In the genomic region with DNA sequence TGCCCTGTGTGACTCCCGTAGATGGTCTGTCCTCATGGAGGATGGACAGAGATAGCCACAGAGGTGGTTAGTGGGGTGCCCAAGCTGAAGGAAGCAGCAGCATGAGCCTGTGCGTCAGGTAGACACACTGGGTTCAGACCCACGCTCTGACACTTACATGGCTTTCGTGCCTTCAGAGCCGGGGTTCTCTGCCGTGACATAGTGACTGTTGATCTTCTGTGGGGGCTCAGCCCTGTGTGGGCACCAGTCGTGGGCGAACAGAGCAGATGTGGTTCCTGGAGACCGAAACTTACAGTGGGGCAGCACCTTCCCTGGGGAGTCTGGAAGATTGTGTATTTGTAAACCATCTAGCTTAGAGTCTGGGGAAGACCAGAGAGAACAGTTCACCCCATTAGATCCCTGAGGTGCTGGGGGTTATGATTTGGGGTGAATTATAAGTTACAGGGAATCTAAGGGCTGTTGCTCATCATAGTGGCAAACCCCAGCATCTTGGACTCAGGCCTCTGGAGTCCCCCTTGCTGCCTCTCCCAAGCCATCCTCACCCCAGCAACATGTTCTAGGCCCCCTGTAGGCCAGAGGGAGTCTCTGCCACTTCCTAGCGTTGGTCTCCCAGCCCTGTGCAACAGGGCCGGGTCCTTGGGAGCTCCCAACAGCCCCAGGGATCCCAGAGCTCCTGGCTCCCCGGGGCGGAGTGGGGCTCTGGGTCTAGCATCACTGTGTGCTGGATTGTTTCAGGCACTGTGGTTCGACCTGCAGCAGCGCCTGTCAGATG, we compare ENCODE assay signal across 17 cellular contexts. TPM values are rescaled to one million over a fixed set of nuclear protein-coding genes. Genes with fewer than 3 reads are reported as not detected.
DNase-seq lines count a peak whose midpoint lies in the region; ATAC-seq and TF ChIP-seq lines count a peak whose summit lies in the region.
"Had no signal": no experiment of that assay in that cellular context is flagged by ENCODE, and none has a peak within 500 bp of the region (broad histone marks: within the 10 kb centered on the region; RNA-seq: fewer than 3 reads in every experiment).

No MANE protein-coding gene starts in this region.

- no peak overlapping the region for H3K9ac ChIP-seq in DND-41 (ENCODE audit: low read depth, low read length)
- no peak overlapping the region for H3K9ac ChIP-seq in parathyroid adenoma

- H3K27ac ChIP-seq in DND-41 (ENCODE audit: low read length) = no peak overlapping the region
- no peak overlapping the region for H3K27ac ChIP-seq in HEK293 (ENCODE audit: extremely low read depth, low read depth, low read length)
- no peak overlapping the region for H3K27ac ChIP-seq in brain microvascular endothelial cell
- H3K27ac ChIP-seq in parathyroid adenoma = peak overlapping the region; percentile 84
- H3K27ac ChIP-seq: colonic mucosa, pancreas, SJSA1 had no signal

- DNase-seq in DND-41 (no peak), brain microvascular endothelial cell (no peak), NCI-H187 (lab: John Stamatoyannopoulos, UW) (no peak)
- DNase-seq: activated CD4-positive, alpha-beta T cell treated with anti-CD3 and anti-CD28 coated beads for 36 hours; activated naive CD4-positive, alpha-beta T cell treated with anti-CD3 and anti-CD28 coated beads for 36 hours; foreskin melanocyte; NCI-H524 treated with DMSO at 0.1 percent for 48 hours; stimulated activated CD4-positive, alpha-beta T cell treated with anti-CD3 and anti-CD28 coated beads, Interleukin-2, amount 100 ng/mL, for 48 hours had no signal

- in situ Hi-C loops in brain microvascular endothelial cell (cut with HindIII; ENCODE audit: low pct_ligation_motif_present, low sequenced_read_pairs) = no loop called here

- H3K9me3 ChIP-seq in DND-41 (ENCODE audit: insufficient read depth, low read length, severe bottlenecking) = no peaks in the 10 kb centered on the region
- no peaks in the 10 kb centered on the region for H3K9me3 ChIP-seq in HEK293 (ENCODE audit: control insufficient read depth, insufficient read depth, low read depth, low read length)
- no peaks in the 10 kb centered on the region for H3K9me3 ChIP-seq in parathyroid adenoma (ENCODE audit: control insufficient read depth, low read length)
- H3K9me3 ChIP-seq: colonic mucosa, pancreas, SJSA1 had no signal

- ATAC-seq in DND-41 (ENCODE audit: insufficient read depth, low read depth) (no peak), HG02759 (IDR thresholded peaks at IDR 0.05; ENCODE audit: unreplicated experiment) (no peak), esophagus mucosa (no peak)
- ATAC-seq: activated CD4-positive, alpha-beta T cell treated with anti-CD3 and anti-CD28 coated beads for 36 hours had no signal

- H3K36me3 ChIP-seq in DND-41 (ENCODE audit: insufficient read depth, low read length) (no peaks in the 10 kb centered on the region), HEK293 (ENCODE audit: control insufficient read depth in 2 of 2, insufficient read depth in 1 of 2, low read length in 2 of 2) (no peaks in the 10 kb centered on the region), brain microvascular endothelial cell (replicated peaks) (no peaks in the 10 kb centered on the region), parathyroid adenoma (ENCODE audit: control insufficient read depth, insufficient read depth, low read length) (no peaks in the 10 kb centered on the region)
- H3K36me3 ChIP-seq: colonic mucosa, pancreas, SJSA1 had no signal

- peaks cover 13% of the 10 kb centered on the region for H3K27me3 ChIP-seq in DND-41 (ENCODE audit: insufficient read depth, low read length, poor library complexity)
- H3K27me3 ChIP-seq in brain microvascular endothelial cell (replicated peaks) = no peaks in the 10 kb centered on the region
- no peaks in the 10 kb centered on the region for H3K27me3 ChIP-seq in parathyroid adenoma (ENCODE audit: control insufficient read depth, insufficient read depth, low read length)
- H3K27me3 ChIP-seq: pancreas, SJSA1 had no signal

- POLR2A ChIA-PET in HEK293 (lab: Yijun Ruan, JAX) = interaction anchor here (1.0 kb wide), 1 partner anchor 17 kb away, joined by 3 read pairs; no protein-coding TSS in a partner anchor

- peak; percentile 28 for TF ChIP-seq CTCF in DND-41 (IDR thresholded peaks at IDR 0.05; ENCODE audit: borderline replicate concordance, extremely low read depth, low read length, poor library complexity, severe bottlenecking)
- 0 out of 2 replicates have a peak, but pooled peaks have one; percentile 27 for TF ChIP-seq CTCF in HEK293 (tag by site-specific recombination; IDR thresholded peaks at IDR 0.05)
- peak; percentile 26 for TF ChIP-seq CTCF in brain microvascular endothelial cell (IDR thresholded peaks at IDR 0.05; ENCODE audit: low read depth, low read length, missing control alignments)
- TF ChIP-seq CTCF in parathyroid adenoma (IDR thresholded peaks at IDR 0.05) = no peak

- H3K4me3 ChIP-seq in DND-41 (ENCODE audit: low read depth in 1 of 2, low read length in 2 of 2) (no peak overlapping the region), HEK293 (ENCODE audit: low read depth, low read length) (no peak overlapping the region), brain microvascular endothelial cell (ENCODE audit: low read depth, low read length) (no peak overlapping the region), parathyroid adenoma (ENCODE audit: low read depth, low read length) (no peak overlapping the region)
- H3K4me3 ChIP-seq: colonic mucosa, pancreas, SJSA1 had no signal

- H2AFZ ChIP-seq in DND-41 (ENCODE audit: low read depth, low read length) = no peak overlapping the region
- peak overlapping the region; percentile 18 for H2AFZ ChIP-seq in parathyroid adenoma

- CTCF ChIA-PET in HEK293 (lab: Yijun Ruan, JAX) = interaction anchor here (0.6 to 1.4 kb wide), 5 partner anchors 10 to 626 kb away, joined by 3 to 5 read pairs (median 3); no protein-coding TSS in a partner anchor

- no peaks in the 10 kb centered on the region for H4K20me1 ChIP-seq in DND-41 (ENCODE audit: insufficient read depth, low read length)

- H3K4me2 ChIP-seq in DND-41 (ENCODE audit: insufficient read depth, low read length) = no peak overlapping the region
- H3K4me2 ChIP-seq in parathyroid adenoma (ENCODE audit: low read length) = no peak overlapping the region

- H3K79me2 ChIP-seq in DND-41 (ENCODE audit: insufficient read depth, low read length) (no peaks in the 10 kb centered on the region), parathyroid adenoma (no peaks in the 10 kb centered on the region)

- H3K4me1 ChIP-seq in DND-41 (ENCODE audit: insufficient read depth, low read length) (no peaks in the 10 kb centered on the region), HEK293 (ENCODE audit: control insufficient read depth, insufficient read depth, low read length) (no peaks in the 10 kb centered on the region), parathyroid adenoma (peaks cover 46% of the 10 kb centered on the region)
- H3K4me1 ChIP-seq: colonic mucosa, pancreas, SJSA1 had no signal

TF ChIP-seq in HEK293, 187 proteins besides CTCF, POLR2A, EP300 and RAD21:
- no peak for TF ChIP-seq IKZF3 (tag by site-specific recombination; IDR thresholded peaks at IDR 0.05)

RNA-seq across cellular contexts. Expression of a gene that starts 28.6 kb away (rescaled TPM):
- total RNA-seq in esophagus mucosa = not detected
- total RNA-seq: activated CD4-positive, alpha-beta T cell treated with anti-CD3 and anti-CD28 coated beads for 36 hours; activated naive CD4-positive, alpha-beta T cell treated with anti-CD3 and anti-CD28 coated beads for 36 hours; B cell; SJSA1 had no signal

RNA-seq across cellular contexts. Expression of a gene that starts 43.6 kb away (rescaled TPM):
- total RNA-seq in esophagus mucosa = 5.6 TPM

RNA-seq across cellular contexts. Expression of a gene that starts 45.9 kb away (rescaled TPM):
- total RNA-seq in esophagus mucosa = not detected
- total RNA-seq: activated CD4-positive, alpha-beta T cell treated with anti-CD3 and anti-CD28 coated beads for 36 hours; activated naive CD4-positive, alpha-beta T cell treated with anti-CD3 and anti-CD28 coated beads for 36 hours; astrocyte; B cell; colonic mucosa; SJSA1 had no signal
